ENCODE assay signal across 8 cellular contexts in genomic region chr1:217482356-217483102, GRCh38.
A peak's percentile ranks its signal among the peaks of the same experiment; 100 is the strongest.
DNase-seq lines count a peak whose midpoint lies in the region; ATAC-seq, FAIRE-seq and TF ChIP-seq lines count a peak whose summit lies in the region.

No MANE protein-coding gene starts in this region.

- H3K27ac Mint-ChIP-seq in T-helper 2 cell treated with Interferon-gamma antibody and Interleukin-4, amounts not matched to agents 5 μg/mL and 100 μg/mL, for 36 hours = peak overlapping the region; percentile 32

- peak overlapping the region; percentile 38 for H3K4me3 Mint-ChIP-seq in T-helper 2 cell treated with Interferon-gamma antibody and Interleukin-4, amounts not matched to agents 5 μg/mL and 100 μg/mL, for 36 hours

- H3K4me1 Mint-ChIP-seq in T-helper 2 cell treated with Interferon-gamma antibody and Interleukin-4, amounts not matched to agents 5 μg/mL and 100 μg/mL, for 36 hours (ENCODE audit: low read depth) = peaks cover 29% of the 10 kb centered on the region

- no peak for TF ChIP-seq CTCF in foreskin fibroblast (IDR thresholded peaks at IDR 0.05; ENCODE audit: low read depth, low read length)

- DNase-seq in A172 (ENCODE audit: low spot score) (peak; percentile 89), foreskin fibroblast (peak; percentile 74 to 82), NCI-H1930 (lab: John Stamatoyannopoulos, UW) (no peak), GM19239 (ENCODE audit: insufficient read length, low spot score) (no peak), cerebellum (ENCODE audit: low spot score) (no peak)
- DNase-seq in T-helper 2 cell treated with Interferon-gamma antibody and Interleukin-4, amounts not matched to agents 5 μg/mL and 100 μg/mL, for 36 hours (ENCODE audit: low spot score) = peak; percentile 81

- no peak overlapping the region for H3K4me3 ChIP-seq in foreskin fibroblast (ENCODE audit: low read depth in 1 of 2, low read length in 2 of 2)

- H3K36me3 Mint-ChIP-seq in T-helper 2 cell treated with Interferon-gamma antibody and Interleukin-4, amounts not matched to agents 5 μg/mL and 100 μg/mL, for 36 hours (ENCODE audit: low read depth) = peaks cover 19% of the 10 kb centered on the region

- peaks cover 24% of the 10 kb centered on the region for H3K9me3 Mint-ChIP-seq in T-helper 2 cell treated with Interferon-gamma antibody and Interleukin-4, amounts not matched to agents 5 μg/mL and 100 μg/mL, for 36 hours

- ATAC-seq in GM18873 (IDR thresholded peaks at IDR 0.05; ENCODE audit: low FRiP score, unreplicated experiment) (peak; percentile 97), HG03095 (IDR thresholded peaks at IDR 0.05; ENCODE audit: unreplicated experiment) (peak; percentile 99)

- H3K27me3 Mint-ChIP-seq in T-helper 2 cell treated with Interferon-gamma antibody and Interleukin-4, amounts not matched to agents 5 μg/mL and 100 μg/mL, for 36 hours (ENCODE audit: low read depth) = no peaks in the 10 kb centered on the region

- no peak for FAIRE-seq in GM19239 (lab: Jason Lieb, UNC)

Comparison
In these comparisons a context has a peak if more than half of its experiments do, and no peak if none do; other contexts are left out.
1. DNase-seq: peak in A172 (single experiment), T-helper 2 cell treated with Interferon-gamma antibody and Interleukin-4, amounts not matched to agents 5 μg/mL and 100 μg/mL, for 36 hours (single experiment) and foreskin fibroblast (2 of 2); none in NCI-H1930 (0 of 2), GM19239 (single experiment) and cerebellum (single experiment).